Comparison of ENCODE assay signal across 8 cellular contexts in the genomic region with DNA sequence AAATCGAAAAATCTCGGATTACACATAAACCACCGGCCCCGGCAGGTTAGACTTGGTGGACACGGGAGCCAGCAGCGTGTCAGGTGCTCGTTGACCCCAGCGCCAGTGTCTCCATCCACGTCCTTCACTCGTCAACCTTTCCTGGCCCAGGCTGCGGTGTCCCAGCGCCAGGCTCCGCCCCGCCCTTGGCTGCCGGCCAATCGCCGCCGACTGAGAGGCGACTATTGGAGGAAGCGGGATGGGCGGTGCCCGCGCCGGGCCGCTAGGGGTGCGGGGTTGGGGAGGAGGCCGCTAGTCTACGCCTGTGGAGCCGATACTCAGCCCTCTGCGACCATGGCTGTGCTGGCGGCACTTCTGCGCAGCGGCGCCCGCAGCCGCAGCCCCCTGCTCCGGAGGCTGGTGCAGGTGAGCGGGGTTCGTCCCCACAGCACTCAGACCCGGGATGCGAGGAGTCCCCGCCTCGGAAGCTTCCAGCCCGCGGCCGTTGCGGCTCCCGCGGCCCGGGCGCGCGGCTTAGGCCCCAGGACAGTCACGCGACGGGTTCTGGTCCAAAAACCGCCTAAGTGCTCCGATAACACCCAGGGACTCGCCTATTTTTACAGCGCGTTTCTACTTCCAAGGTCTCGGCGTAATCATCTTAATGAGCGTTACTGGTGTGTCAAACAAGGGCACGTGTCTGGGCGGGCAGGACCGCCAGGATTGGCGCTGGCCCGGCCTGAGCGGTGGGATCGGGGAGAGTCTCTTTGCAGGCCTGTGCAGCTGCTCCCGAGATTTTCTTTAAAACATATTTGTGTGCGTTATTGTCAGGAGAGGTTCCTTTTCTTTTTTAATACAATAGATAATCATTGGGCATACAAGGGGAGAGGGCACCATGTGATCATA. TPM values are rescaled to one million over a fixed set of nuclear protein-coding genes. Genes with fewer than 3 reads are reported as not detected.
DNase-seq lines count a peak whose midpoint lies in the region; ATAC-seq and TF ChIP-seq lines count a peak whose summit lies in the region.

A gene (plus strand): TSS at position 294 of the 882 bp plus-strand sequence. CDS start 40 bp downstream, at position 334.

- peak; percentile 97 for ATAC-seq in HG02763 (IDR thresholded peaks at IDR 0.05; ENCODE audit: unreplicated experiment)
- ATAC-seq in upper lobe of left lung (ENCODE audit: low FRiP score in 2 of 2): peak; percentile 97 to 98

- H3K36me3 ChIP-seq in adipocyte (ENCODE audit: control insufficient read depth, insufficient read depth, low read length, severe bottlenecking) (no peaks in the 10 kb centered on the region), upper lobe of left lung (peaks cover 0 to 4% (median 0%) of the 10 kb centered on the region in 4 donors)

- H3K9me3 ChIP-seq in adipocyte (ENCODE audit: control insufficient read depth, low read length) (no peaks in the 10 kb centered on the region), upper lobe of left lung (no peaks in the 10 kb centered on the region)

- H3K27me3 ChIP-seq in adipocyte (replicated peaks; ENCODE audit: control insufficient read depth, insufficient read depth, low read length) (no peaks in the 10 kb centered on the region), upper lobe of left lung (no peaks in the 10 kb centered on the region)

- H3K4me3 ChIP-seq in adipocyte (ENCODE audit: low read length): peak within 1 kb of the TSS; percentile 88
- H3K4me3 ChIP-seq in upper lobe of left lung: peak within 1 kb of the TSS; percentile 54 to 93 (median 78)

- TF ChIP-seq EP300 in upper lobe of left lung (IDR thresholded peaks at IDR 0.05): peak in 1 of 4 donors; percentile 24

- peak; percentile 14 to 97 (median 91) for TF ChIP-seq POLR2A in upper lobe of left lung (IDR thresholded peaks at IDR 0.05)

- H3K4me1 ChIP-seq in adipocyte (ENCODE audit: control insufficient read depth, insufficient read depth, low read length): peaks cover 26% of the 10 kb centered on the region
- peaks cover 23 to 43% (median 30%) of the 10 kb centered on the region in 4 donors for H3K4me1 ChIP-seq in upper lobe of left lung

- peak within 1 kb of the TSS; percentile 87 to 95 (median 92) for H3K27ac ChIP-seq in upper lobe of left lung

- TF ChIP-seq CTCF in GM12874 (IDR thresholded peaks at IDR 0.05; ENCODE audit: insufficient read depth, low read depth, low read length) (peak; percentile 19; the same call in 1 of the 2 replicates), upper lobe of left lung (IDR thresholded peaks at IDR 0.05) (peak; percentile 29 to 91 (median 83))

- H3K9ac ChIP-seq in adipocyte (ENCODE audit: low read length): peak within 1 kb of the TSS; percentile 89

- WGBS in upper lobe of left lung, 2 donors: 0 to 1% methylated on average over 16 to 70 of the region's 73 CpGs

- DNase-seq in NCI-H1417 treated with DMSO at 0.1 percent for 48 hours (lab: John Stamatoyannopoulos, UW) (peak; percentile 64), SW480 (ENCODE audit: low spot score) (peak; percentile 87), adipocyte (ENCODE audit: low read depth) (peak; percentile 97), cardiac septum (ENCODE audit: low spot score) (peak; percentile 99), posterior cingulate gyrus (peak; percentile 93 to 99 (median 96)), upper lobe of left lung (peak; percentile 98 to 100)

- intact Hi-C loops in cardiac septum (cut with DNase I) (loop anchor here (5.0 kb wide), 3 partner anchors 101 to 526 kb away; a partner anchor contains a TSS), posterior cingulate gyrus (cut with DNase I) (loop anchor here (5.0 kb wide), 2 partner anchors 101 to 114 kb away; a partner anchor contains a TSS)

RNA-seq across cellular contexts. Expression of the gene that starts here (rescaled TPM):
- total RNA-seq in cardiac septum (238 TPM), upper lobe of left lung (100 to 1,000 TPM in 1 of 6 donors, 10 to 100 TPM in 5; 61.2 to 114 (median 72.9) TPM)

Comparison
In these comparisons a context has a peak if more than half of its experiments do, and no peak if none do; other contexts are left out.
1. Peak in every context shown above with its lines: DNase-seq, ATAC-seq, H3K4me3 ChIP-seq and H3K27ac ChIP-seq.